25 cellular contexts compared by ENCODE assay signal in genomic region chr13:111633401-111633800, GRCh38.
"Had no signal": no experiment of that assay in that cellular context is flagged by ENCODE, and none has a peak within 500 bp of the region (broad histone marks: within the 10 kb centered on the region; RNA-seq: fewer than 3 reads in every experiment).

No MANE protein-coding gene starts in this region.

- H3K4me3 ChIP-seq: coronary artery, dorsolateral prefrontal cortex had no signal

- H3K27me3 ChIP-seq: brain microvascular endothelial cell, dorsolateral prefrontal cortex had no signal

- H3K27ac ChIP-seq: brain microvascular endothelial cell, coronary artery, dorsolateral prefrontal cortex had no signal

- ATAC-seq: activated CD4-positive, CD25-positive, alpha-beta regulatory T cell treated with anti-CD3 and anti-CD28 coated beads, Interleukin-2, amount 50 U/mL, for 24 hours; activated CD8-positive, alpha-beta T cell treated with anti-CD3 and anti-CD28 coated beads for 36 hours; activated T-cell treated with anti-CD3 and anti-CD28 coated beads, Interleukin-2, amount 50 U/mL, for 4 hours; activated T-helper 17 cell treated with anti-CD3 and anti-CD28 coated beads, Interleukin-2, amount 50 U/mL, for 72 hours; esophagus mucosa; T-helper 17 cell had no signal

- H3K36me3 ChIP-seq: brain microvascular endothelial cell had no signal

- DNase-seq: activated B cell treated with CpG ODN at 0.5 μM for 24 hours; activated CD4-positive, alpha-beta T cell treated with anti-CD3 and anti-CD28 coated beads for 48 hours; activated CD4-positive, alpha-beta T cell treated with anti-CD3 and anti-CD28 coated beads, Interleukin-2, amount 50 U/mL, for 1 hour; activated CD4-positive, alpha-beta T cell treated with anti-CD3 and anti-CD28 coated beads, Interleukin-2, amount 50 U/mL, for 48 hours; activated CD8-positive, alpha-beta memory T cell treated with anti-CD3 and anti-CD28 coated beads for 24 hours; activated CD8-positive, alpha-beta T cell treated with anti-CD3 and anti-CD28 coated beads for 36 hours; activated effector memory CD4-positive, alpha-beta T cell treated with Interleukin-2 at 50 U/mL for 16 hours; activated gamma-delta T cell treated with Interleukin-2 at 50 U/mL for 16 hours; activated naive CD4-positive, alpha-beta T cell treated with anti-CD3 and anti-CD28 coated beads, Interleukin-2, amount 50 U/mL, for 16 hours; activated naive CD4-positive, alpha-beta T cell treated with Interleukin-2 at 50 U/mL for 16 hours; activated T-cell treated with anti-CD3 and anti-CD28 coated beads, Interleukin-2, amount 50 U/mL, for 4 hours; amniotic stem cell; anterior cingulate cortex; brain microvascular endothelial cell; dorsolateral prefrontal cortex; effector memory CD4-positive, alpha-beta T cell; foreskin fibroblast; head of caudate nucleus; T-helper 1 cell; T-helper 17 cell; T1000 had no signal
